In genomic region chr7:31716355-31716754, GRCh38 we compare ENCODE assay signal across 9 cellular contexts. TPM values are rescaled to one million over a fixed set of nuclear protein-coding genes. Genes with fewer than 3 reads are reported as not detected.
"Had no signal": no experiment of that assay in that cellular context is flagged by ENCODE, and none has a peak within 500 bp of the region (broad histone marks: within the 10 kb centered on the region; RNA-seq: fewer than 3 reads in every experiment).

No MANE protein-coding gene starts in this region.

- H3K4me3 ChIP-seq: GM12878 had no signal

- FAIRE-seq: G401.6, GM12878, GM12891, GM12892, GM18507, GM19239 had no signal

- DNase-seq: GDM1, GF-D8 had no signal

- ATAC-seq: GM12878 had no signal

RNA-seq across cellular contexts. Expression of gene PPP1R17, which starts 29.3 kb away (rescaled TPM):
- total RNA-seq: G401, GM12878 had no signal
